In genomic region chr17:80862341-80862969, GRCh38 we compare ENCODE assay signal across 17 cellular contexts.
DNase-seq lines count a peak whose midpoint lies in the region; ATAC-seq lines count a peak whose summit lies in the region.
"Had no signal": no experiment of that assay in that cellular context is flagged by ENCODE, and none has a peak within 500 bp of the region (broad histone marks: within the 10 kb centered on the region; RNA-seq: fewer than 3 reads in every experiment).

No MANE protein-coding gene starts in this region.

- H3K9me3 Mint-ChIP-seq in T-helper 2 cell treated with Interferon-gamma antibody and Interleukin-4, amounts not matched to agents 5 μg/mL and 100 μg/mL, for 36 hours, result peaks cover 16% of the 10 kb centered on the region
- H3K9me3 Mint-ChIP-seq in activated naive CD4-positive, alpha-beta T cell treated with anti-CD3 and anti-CD28 coated beads, Interleukin-2, amount 50 U/mL, for 72 hours, result peaks cover 13 to 24% of the 10 kb centered on the region in 2 donors
- peaks cover 0 to 5% (median 0%) of the 10 kb centered on the region in 9 donors for H3K9me3 Mint-ChIP-seq in naive thymus-derived CD8-positive, alpha-beta T cell

- DNase-seq in T-helper 2 cell treated with Interferon-gamma antibody and Interleukin-4, amounts not matched to agents 5 μg/mL and 100 μg/mL, for 36 hours (ENCODE audit: low spot score), result no peak
- DNase-seq in T-helper 2 cell (no peak), H7 (peak; percentile 50), NCI-H1105 (lab: John Stamatoyannopoulos, UW) (no peak), nucleus accumbens (lab: John Stamatoyannopoulos, UW) (no peak)
- no peak for DNase-seq in activated naive CD4-positive, alpha-beta T cell treated with anti-CD3 and anti-CD28 coated beads, Interleukin-2, amount 50 U/mL, for 72 hours (ENCODE audit: low spot score in 2 of 2)
- peak in 1 of 10 donors; percentile 56 for DNase-seq in naive thymus-derived CD8-positive, alpha-beta T cell
- DNase-seq: KG1, left colon, NCI-H446, OCI-M1, thyroid gland had no signal

- POLR2A ChIA-PET in naive thymus-derived CD8-positive, alpha-beta T cell (lab: Charles Lee), result interaction anchor here (1.6 kb wide), 1 partner anchor 15 kb away, joined by 3 read pairs; no protein-coding TSS in a partner anchor

- H3K27me3 ChIP-seq in H7 (ENCODE audit: control insufficient read depth, insufficient read depth, low read length), result no peaks in the 10 kb centered on the region
- H3K27me3 ChIP-seq: esophagus muscularis mucosa, heart right ventricle, thyroid gland had no signal

- H3K36me3 ChIP-seq in H7 (replicated peaks; ENCODE audit: control insufficient read depth, insufficient read depth, low read length), result no peaks in the 10 kb centered on the region; the same call in none of the 2 replicates
- H3K36me3 ChIP-seq: thyroid gland had no signal

- peaks cover 57% of the 10 kb centered on the region for H3K4me1 Mint-ChIP-seq in T-helper 2 cell treated with Interferon-gamma antibody and Interleukin-4, amounts not matched to agents 5 μg/mL and 100 μg/mL, for 36 hours (ENCODE audit: low read depth)
- peaks cover 32 to 61% (median 45%) of the 10 kb centered on the region in 4 donors for H3K4me1 Mint-ChIP-seq in naive thymus-derived CD8-positive, alpha-beta T cell

- peak overlapping the region; percentile 98 for H3K27ac Mint-ChIP-seq in T-helper 2 cell treated with Interferon-gamma antibody and Interleukin-4, amounts not matched to agents 5 μg/mL and 100 μg/mL, for 36 hours
- peak overlapping the region; percentile 79 to 100 for H3K27ac Mint-ChIP-seq in activated naive CD4-positive, alpha-beta T cell treated with anti-CD3 and anti-CD28 coated beads, Interleukin-2, amount 50 U/mL, for 72 hours
- H3K27ac Mint-ChIP-seq in naive thymus-derived CD8-positive, alpha-beta T cell, result peak overlapping the region in 9 of 10 donors; percentile 78 to 95 (median 88)

- H3K27me3 Mint-ChIP-seq in T-helper 2 cell treated with Interferon-gamma antibody and Interleukin-4, amounts not matched to agents 5 μg/mL and 100 μg/mL, for 36 hours (ENCODE audit: low read depth), result no peaks in the 10 kb centered on the region
- H3K27me3 Mint-ChIP-seq in naive thymus-derived CD8-positive, alpha-beta T cell, result no peaks in the 10 kb centered on the region

- H3K4me3 Mint-ChIP-seq in T-helper 2 cell treated with Interferon-gamma antibody and Interleukin-4, amounts not matched to agents 5 μg/mL and 100 μg/mL, for 36 hours, result no peak overlapping the region
- peak overlapping the region in 6 of 10 donors; percentile 7 to 82 (median 58) for H3K4me3 Mint-ChIP-seq in naive thymus-derived CD8-positive, alpha-beta T cell

- ATAC-seq in activated naive CD4-positive, alpha-beta T cell treated with anti-CD3 and anti-CD28 coated beads, Interleukin-2, amount 50 U/mL, for 72 hours, result no peak
- no peak for ATAC-seq in naive thymus-derived CD8-positive, alpha-beta T cell
- no peak for ATAC-seq in HG03565 (IDR thresholded peaks at IDR 0.05; ENCODE audit: unreplicated experiment)
- ATAC-seq: left colon had no signal

- H3K4me3 ChIP-seq in H7 (ENCODE audit: insufficient read depth, low read depth, low read length), result no peak overlapping the region
- H3K4me3 ChIP-seq: coronary artery, esophagus muscularis mucosa, heart right ventricle, psoas muscle, thyroid gland had no signal

- H3K36me3 Mint-ChIP-seq in T-helper 2 cell treated with Interferon-gamma antibody and Interleukin-4, amounts not matched to agents 5 μg/mL and 100 μg/mL, for 36 hours (ENCODE audit: low read depth), result peaks cover 76% of the 10 kb centered on the region
- peaks cover 53 to 77% of the 10 kb centered on the region in 2 donors for H3K36me3 Mint-ChIP-seq in activated naive CD4-positive, alpha-beta T cell treated with anti-CD3 and anti-CD28 coated beads, Interleukin-2, amount 50 U/mL, for 72 hours
- peaks cover 10 to 17% (median 16%) of the 10 kb centered on the region in 3 donors for H3K36me3 Mint-ChIP-seq in naive thymus-derived CD8-positive, alpha-beta T cell
